In genomic region chr1:56516539-56517252, GRCh38 we compare ENCODE assay signal across 8 cellular contexts.
DNase-seq lines count a peak whose midpoint lies in the region; ATAC-seq and TF ChIP-seq lines count a peak whose summit lies in the region.

No MANE protein-coding gene starts in this region.

- no TSS peak for BruUV-seq in A673 (replicated peaks; lab: Mats Ljungman, UMichigan)

- no peak overlapping the region for H3K4me3 ChIP-seq in esophagus (ENCODE audit: low read depth in 1 of 2, low read length in 2 of 2)
- H3K4me3 ChIP-seq in osteoblast (ENCODE audit: insufficient read depth, low read length) = no peak overlapping the region
- H3K4me3 ChIP-seq in A673 (ENCODE audit: low read depth, low read length, poor library complexity, severe bottlenecking) = no peak overlapping the region
- no peak overlapping the region for H3K4me3 ChIP-seq in neuronal stem cell (ENCODE audit: low read length in 2 of 2)

- H4K20me1 ChIP-seq in osteoblast (ENCODE audit: insufficient read depth, low read length) = no peaks in the 10 kb centered on the region

- no peaks in the 10 kb centered on the region for H3K79me1 ChIP-seq in neuronal stem cell (ENCODE audit: low read depth, low read length)

- H3K14ac ChIP-seq in neuronal stem cell (ENCODE audit: low read length) = no peak overlapping the region

- H3K4me3 Mint-ChIP-seq in immature natural killer cell = no peak overlapping the region

- H3K27ac ChIP-seq in esophagus (ENCODE audit: low read depth in 2 of 2, low read length in 1 of 2) (peak overlapping the region; percentile 31 to 72), osteoblast (ENCODE audit: low read depth, low read length) (peak overlapping the region; percentile 26), A673 (ENCODE audit: low read depth, low read length, poor library complexity, severe bottlenecking) (no peak overlapping the region), neuronal stem cell (replicated peaks; ENCODE audit: low read length) (no peak overlapping the region)

- no peak overlapping the region for H3K4ac ChIP-seq in neuronal stem cell (ENCODE audit: low read length)

- no peak overlapping the region for H2BK15ac ChIP-seq in neuronal stem cell (ENCODE audit: low read length)

- POLR2A ChIA-PET in A673 (lab: Charles Lee; ENCODE audit: low non-redundant PET) = no interaction called here

- no peak overlapping the region for H3K18ac ChIP-seq in neuronal stem cell (ENCODE audit: low read length)

- H3K9me3 ChIP-seq in esophagus (ENCODE audit: control insufficient read depth in 2 of 2, insufficient read depth in 1 of 2, low read depth in 1 of 2, low read length in 1 of 2) (no peaks in the 10 kb centered on the region), osteoblast (ENCODE audit: low read depth, low read length) (no peaks in the 10 kb centered on the region), A673 (ENCODE audit: low read depth, low read length, poor library complexity, severe bottlenecking) (no peaks in the 10 kb centered on the region), neuronal stem cell (replicated peaks in 1 of 2; ENCODE audit: control insufficient read depth in 2 of 2, insufficient read depth in 1 of 2, low read depth in 1 of 2, low read length in 2 of 2) (no peaks in the 10 kb centered on the region)

- intact Hi-C loops in A673 (cut with micrococcal nuclease; ENCODE audit: unreplicated experiment) = no loop called here

- no peak overlapping the region for H2AK5ac ChIP-seq in neuronal stem cell (ENCODE audit: low read depth, low read length)

- no peak overlapping the region for H4K91ac ChIP-seq in neuronal stem cell (ENCODE audit: low read depth, low read length, poor library complexity)

- no peaks in the 10 kb centered on the region for H3K27me3 ChIP-seq in esophagus (ENCODE audit: control insufficient read depth in 1 of 2, insufficient read depth in 2 of 2, low read length in 2 of 2)
- H3K27me3 ChIP-seq in osteoblast (ENCODE audit: insufficient read depth, low read length) = no peaks in the 10 kb centered on the region
- no peaks in the 10 kb centered on the region for H3K27me3 ChIP-seq in A673 (replicated peaks; ENCODE audit: insufficient read depth, low read depth, low read length, poor library complexity)
- H3K27me3 ChIP-seq in neuronal stem cell (ENCODE audit: control insufficient read depth in 3 of 3, insufficient read depth in 3 of 3, low read depth in 1 of 3, low read length in 3 of 3) = no peaks in the 10 kb centered on the region

- H3K27ac Mint-ChIP-seq in immature natural killer cell = no peak overlapping the region

- H3K4me1 Mint-ChIP-seq in immature natural killer cell = no peaks in the 10 kb centered on the region

- TF ChIP-seq CTCF in osteoblast (IDR thresholded peaks at IDR 0.05; ENCODE audit: extremely low read depth, low read depth, low read length) = no peak
- TF ChIP-seq CTCF in A673 (conservative IDR thresholded peaks at IDR 0.05; ENCODE audit: low read depth, low read length) = no peak

- no peak overlapping the region for H2BK5ac ChIP-seq in neuronal stem cell (ENCODE audit: low read length)

- no peak overlapping the region for H3K9ac ChIP-seq in neuronal stem cell (ENCODE audit: low read depth, low read length, poor library complexity)

- no peak overlapping the region for H2BK12ac ChIP-seq in neuronal stem cell (ENCODE audit: low read length)

- no peak overlapping the region for H2BK120ac ChIP-seq in neuronal stem cell (ENCODE audit: low read depth, low read length)

- H2AFZ ChIP-seq in osteoblast (ENCODE audit: low read length) (no peak overlapping the region), neuronal stem cell (ENCODE audit: low read length) (no peak overlapping the region)

- peaks cover 27% of the 10 kb centered on the region for H3K79me2 ChIP-seq in osteoblast (ENCODE audit: insufficient read depth, low read length)

- no peaks in the 10 kb centered on the region for H3K36me3 Mint-ChIP-seq in immature natural killer cell

- ATAC-seq in GM18867 (IDR thresholded peaks at IDR 0.05; ENCODE audit: unreplicated experiment) (peak; percentile 94), HG02938 (IDR thresholded peaks at IDR 0.05; ENCODE audit: unreplicated experiment) (peak; percentile 93)

- H3K4me2 ChIP-seq in osteoblast (ENCODE audit: insufficient read depth, low read length) (no peak overlapping the region), neuronal stem cell (ENCODE audit: insufficient read depth, low read length, poor library complexity, severe bottlenecking) (no peak overlapping the region)

- 47 to 55% methylated on average over 7 of the region's 7 CpGs for WGBS in esophagus, 2 donors
- WGBS in neuronal stem cell (ENCODE audit: extremely low coverage in 2 of 2, insufficient read length in 2 of 2, insufficient replicate concordance in 1 of 2), 2 donors = no CpG with 5 or more reads among the region's 7 CpGs

- no peak overlapping the region for H4K8ac ChIP-seq in neuronal stem cell (ENCODE audit: low read depth, low read length)

- H3K36me3 ChIP-seq in esophagus (ENCODE audit: control insufficient read depth in 2 of 2, insufficient read depth in 2 of 2, low read length in 1 of 2) = peaks cover 7 to 10% of the 10 kb centered on the region in 2 donors
- peaks cover 46% of the 10 kb centered on the region for H3K36me3 ChIP-seq in osteoblast (ENCODE audit: insufficient read depth, low read length)
- no peaks in the 10 kb centered on the region for H3K36me3 ChIP-seq in A673 (ENCODE audit: insufficient read depth, low read length, poor library complexity, severe bottlenecking)
- H3K36me3 ChIP-seq in neuronal stem cell (replicated peaks in 1 of 2; ENCODE audit: control insufficient read depth in 2 of 2, insufficient read depth in 2 of 2, low read length in 2 of 2) = peaks cover 5 to 91% of the 10 kb centered on the region in 2 donors

- peaks cover 0 to 7% (median 0%) of the 10 kb centered on the region in 6 donors for H3K9me3 Mint-ChIP-seq in immature natural killer cell

- DNase-seq in NCI-H510A treated with DMSO at 0.1 percent for 48 hours (lab: John Stamatoyannopoulos, UW) = peak; percentile 77
- DNase-seq in osteoblast (ENCODE audit: insufficient read length, low spot score, missing footprints) = no peak
- DNase-seq in immature natural killer cell = no peak
- no peak for DNase-seq in A673 (ENCODE audit: low spot score)
- DNase-seq in neuronal stem cell (ENCODE audit: low spot score) = no peak

- H3K4me1 ChIP-seq in esophagus (ENCODE audit: control insufficient read depth in 2 of 2, insufficient read depth in 2 of 2, low read length in 1 of 2) (peaks cover 0 to 2% of the 10 kb centered on the region in 2 donors), osteoblast (ENCODE audit: insufficient read depth, low read length) (peaks cover 5% of the 10 kb centered on the region), A673 (ENCODE audit: insufficient read depth, low read length, poor library complexity, severe bottlenecking) (no peaks in the 10 kb centered on the region), neuronal stem cell (ENCODE audit: control insufficient read depth in 2 of 2, insufficient read depth in 1 of 2, low read depth in 1 of 2, low read length in 2 of 2) (peaks cover 4 to 9% of the 10 kb centered on the region in 2 donors)

- no peak overlapping the region for H3K23ac ChIP-seq in neuronal stem cell (ENCODE audit: low read depth, low read length, poor library complexity)

- CTCF ChIA-PET in A673 (lab: Charles Lee) = no interaction called here

- H3K27me3 Mint-ChIP-seq in immature natural killer cell (ENCODE audit: low read depth in 3 of 3) = peaks cover 0 to 3% (median 2%) of the 10 kb centered on the region in 3 donors

Comparison
In these comparisons a context has a peak if more than half of its experiments do, and no peak if none do; other contexts are left out.
1. H3K27ac ChIP-seq: peak in esophagus (2 of 2) and osteoblast (single experiment); none in A673 (single experiment) and neuronal stem cell (single experiment).